Comparison of ENCODE assay signal across 28 cellular contexts in genomic region chr11:108003623-108004022, GRCh38.
"Had no signal": no experiment of that assay in that cellular context is flagged by ENCODE, and none has a peak within 500 bp of the region (broad histone marks: within the 10 kb centered on the region; RNA-seq: fewer than 3 reads in every experiment).

No MANE protein-coding gene starts in this region.

- H3K36me3 ChIP-seq: brain microvascular endothelial cell, WERI-Rb-1 had no signal

- H3K27ac ChIP-seq: brain microvascular endothelial cell, coronary artery, dorsolateral prefrontal cortex, WERI-Rb-1 had no signal

- FAIRE-seq: astrocyte, bronchial epithelial cell, frontal cortex had no signal

- H3K4me3 ChIP-seq: coronary artery, dorsolateral prefrontal cortex had no signal

- DNase-seq: activated B cell treated with CpG ODN at 0.5 μM for 24 hours; activated CD4-positive, alpha-beta T cell treated with anti-CD3 and anti-CD28 coated beads for 48 hours; activated CD4-positive, alpha-beta T cell treated with anti-CD3 and anti-CD28 coated beads, Interleukin-2, amount 50 U/mL, for 1 hour; activated CD4-positive, alpha-beta T cell treated with anti-CD3 and anti-CD28 coated beads, Interleukin-2, amount 50 U/mL, for 48 hours; activated CD8-positive, alpha-beta memory T cell treated with anti-CD3 and anti-CD28 coated beads for 24 hours; activated CD8-positive, alpha-beta T cell treated with anti-CD3 and anti-CD28 coated beads for 36 hours; activated effector memory CD4-positive, alpha-beta T cell treated with Interleukin-2 at 50 U/mL for 16 hours; activated gamma-delta T cell treated with Interleukin-2 at 50 U/mL for 16 hours; activated naive CD4-positive, alpha-beta T cell treated with anti-CD3 and anti-CD28 coated beads, Interleukin-2, amount 50 U/mL, for 16 hours; activated naive CD4-positive, alpha-beta T cell treated with Interleukin-2 at 50 U/mL for 16 hours; activated T-cell treated with anti-CD3 and anti-CD28 coated beads, Interleukin-2, amount 50 U/mL, for 4 hours; amniotic stem cell; anterior cingulate cortex; brain microvascular endothelial cell; dorsolateral prefrontal cortex; effector memory CD4-positive, alpha-beta T cell; endodermal cell; foreskin fibroblast; head of caudate nucleus; T1000; WERI-Rb-1 had no signal

- ATAC-seq: activated CD4-positive, CD25-positive, alpha-beta regulatory T cell treated with anti-CD3 and anti-CD28 coated beads, Interleukin-2, amount 50 U/mL, for 24 hours; activated CD8-positive, alpha-beta T cell treated with anti-CD3 and anti-CD28 coated beads for 36 hours; activated T-cell treated with anti-CD3 and anti-CD28 coated beads, Interleukin-2, amount 50 U/mL, for 4 hours; activated T-helper 17 cell treated with anti-CD3 and anti-CD28 coated beads, Interleukin-2, amount 50 U/mL, for 72 hours; esophagus mucosa had no signal

- H3K27me3 ChIP-seq: brain microvascular endothelial cell, dorsolateral prefrontal cortex had no signal
